Comparison of ENCODE assay signal across 8 cellular contexts in the genomic region with DNA sequence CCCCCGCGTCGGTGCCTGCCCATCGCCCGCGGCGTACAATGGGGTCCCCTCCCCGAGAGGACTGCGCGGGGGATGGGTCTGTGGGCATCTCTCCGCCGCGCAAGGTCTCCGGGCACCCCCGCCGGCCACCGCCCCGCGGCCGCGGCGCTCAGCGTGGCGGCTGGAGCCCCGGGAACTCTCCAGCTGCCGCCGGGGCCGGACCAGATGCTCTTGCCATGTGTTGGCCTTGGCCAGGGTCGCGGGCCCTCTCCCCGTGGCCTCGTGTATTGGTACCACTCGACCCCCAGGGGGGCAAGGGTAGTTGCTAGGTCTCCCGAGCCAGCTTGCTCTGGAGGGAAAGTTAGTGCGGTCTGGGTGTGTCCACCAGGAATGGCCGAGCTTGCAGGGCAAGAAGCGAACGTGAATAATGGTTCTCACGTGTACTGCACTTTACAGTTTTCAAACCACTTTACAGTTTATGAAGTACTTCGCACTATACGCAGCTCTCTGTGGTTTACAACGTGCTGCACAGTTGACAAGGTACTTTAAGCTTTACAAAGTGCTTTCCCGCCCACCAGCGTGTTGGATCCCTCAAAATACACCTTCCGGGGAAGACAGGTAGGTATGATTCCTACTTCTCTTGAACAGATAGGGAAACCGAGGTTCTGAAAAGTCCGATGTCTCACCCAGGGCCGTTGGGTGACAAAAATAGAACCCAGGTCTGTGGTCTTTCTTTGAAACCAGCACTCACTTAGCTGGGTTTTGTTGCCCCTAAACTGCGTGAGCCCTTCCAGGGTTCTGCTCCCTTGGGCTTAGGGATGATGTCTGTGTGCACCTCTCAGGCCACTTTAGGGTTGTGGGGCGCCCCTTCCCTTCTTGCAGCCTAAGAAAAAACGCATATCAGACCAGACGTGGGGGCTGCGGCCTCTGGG. TPM values are rescaled to one million over a fixed set of nuclear protein-coding genes. Genes with fewer than 3 reads are reported as not detected.
DNase-seq lines count a peak whose midpoint lies in the region; ATAC-seq and TF ChIP-seq lines count a peak whose summit lies in the region.

No MANE protein-coding gene starts in this region.

- peaks cover 26% of the 10 kb centered on the region for H3K4me1 Mint-ChIP-seq in activated CD8-positive, alpha-beta memory T cell treated with anti-CD3 and anti-CD28 coated beads, Interleukin-2, amount 10 ng/mL, durations not matched to agents 7 days and 5 days
- peaks cover 14% of the 10 kb centered on the region for H3K4me1 Mint-ChIP-seq in WTC11
- H3K4me1 Mint-ChIP-seq in stimulated activated naive B cell treated with anti-CD40 and anti-IgM and Interleukin-4, amounts not matched to agents 10 μg/mL and 1 μg/mL and 100 μg/mL, for 72 hours: peaks cover 14 to 15% of the 10 kb centered on the region in 2 donors

- H3K27ac Mint-ChIP-seq in activated CD8-positive, alpha-beta memory T cell treated with anti-CD3 and anti-CD28 coated beads, Interleukin-2, amount 10 ng/mL, durations not matched to agents 7 days and 5 days: no peak overlapping the region
- no peak overlapping the region for H3K27ac Mint-ChIP-seq in WTC11
- no peak overlapping the region for H3K27ac Mint-ChIP-seq in stimulated activated naive B cell treated with anti-CD40 and anti-IgM and Interleukin-4, amounts not matched to agents 10 μg/mL and 1 μg/mL and 100 μg/mL, for 72 hours

- peak overlapping the region; percentile 37 for H3K4me3 Mint-ChIP-seq in activated CD8-positive, alpha-beta memory T cell treated with anti-CD3 and anti-CD28 coated beads, Interleukin-2, amount 10 ng/mL, durations not matched to agents 7 days and 5 days
- peak overlapping the region; percentile 68 for H3K4me3 Mint-ChIP-seq in WTC11
- H3K4me3 Mint-ChIP-seq in stimulated activated naive B cell treated with anti-CD40 and anti-IgM and Interleukin-4, amounts not matched to agents 10 μg/mL and 1 μg/mL and 100 μg/mL, for 72 hours: peak overlapping the region in 1 of 2 donors; percentile 59

- peaks cover 65% of the 10 kb centered on the region for H3K27me3 Mint-ChIP-seq in activated CD8-positive, alpha-beta memory T cell treated with anti-CD3 and anti-CD28 coated beads, Interleukin-2, amount 10 ng/mL, durations not matched to agents 7 days and 5 days
- peaks cover 29% of the 10 kb centered on the region for H3K27me3 Mint-ChIP-seq in WTC11 (ENCODE audit: low read depth)
- peaks cover 72 to 82% of the 10 kb centered on the region in 2 donors for H3K27me3 Mint-ChIP-seq in stimulated activated naive B cell treated with anti-CD40 and anti-IgM and Interleukin-4, amounts not matched to agents 10 μg/mL and 1 μg/mL and 100 μg/mL, for 72 hours

- CTCF ChIA-PET in activated CD8-positive, alpha-beta memory T cell treated with anti-CD3 and anti-CD28 coated beads, Interleukin-2, amount 10 ng/mL, durations not matched to agents 7 days and 5 days (lab: Charles Lee): interaction anchor here (1.3 to 1.6 kb wide), 2 partner anchors 9 to 177 kb away, joined by 4 read pairs; no protein-coding TSS in a partner anchor
- CTCF ChIA-PET in WTC11 (lab: Charles Lee): interaction anchor here (0.9 to 1.2 kb wide), 3 partner anchors 11 to 252 kb away, joined by 3 to 5 read pairs (median 3); no protein-coding TSS in a partner anchor

- H3K9me3 Mint-ChIP-seq in activated CD8-positive, alpha-beta memory T cell treated with anti-CD3 and anti-CD28 coated beads, Interleukin-2, amount 10 ng/mL, durations not matched to agents 7 days and 5 days (ENCODE audit: low read depth): no peaks in the 10 kb centered on the region
- no peaks in the 10 kb centered on the region for H3K9me3 Mint-ChIP-seq in WTC11
- H3K9me3 Mint-ChIP-seq in stimulated activated naive B cell treated with anti-CD40 and anti-IgM and Interleukin-4, amounts not matched to agents 10 μg/mL and 1 μg/mL and 100 μg/mL, for 72 hours: no peaks in the 10 kb centered on the region

- POLR2A ChIA-PET in WTC11 (lab: Charles Lee): no interaction called here

- H3K4me3 ChIP-seq in iPS-11a (ENCODE audit: low read depth, low read length): peak overlapping the region; percentile 13

- ATAC-seq in activated CD8-positive, alpha-beta memory T cell treated with anti-CD3 and anti-CD28 coated beads, Interleukin-2, amount 10 ng/mL, durations not matched to agents 7 days and 5 days: no peak
- ATAC-seq in WTC11 (no peak), HG03280 (IDR thresholded peaks at IDR 0.05; ENCODE audit: unreplicated experiment) (no peak)
- peak; percentile 11 to 27 for ATAC-seq in stimulated activated naive B cell treated with anti-CD40 and anti-IgM and Interleukin-4, amounts not matched to agents 10 μg/mL and 1 μg/mL and 100 μg/mL, for 72 hours (replicated peaks)

- no peaks in the 10 kb centered on the region for H3K36me3 Mint-ChIP-seq in activated CD8-positive, alpha-beta memory T cell treated with anti-CD3 and anti-CD28 coated beads, Interleukin-2, amount 10 ng/mL, durations not matched to agents 7 days and 5 days
- H3K36me3 Mint-ChIP-seq in WTC11: no peaks in the 10 kb centered on the region
- no peaks in the 10 kb centered on the region for H3K36me3 Mint-ChIP-seq in stimulated activated naive B cell treated with anti-CD40 and anti-IgM and Interleukin-4, amounts not matched to agents 10 μg/mL and 1 μg/mL and 100 μg/mL, for 72 hours

- DNase-seq in activated CD8-positive, alpha-beta memory T cell treated with anti-CD3 and anti-CD28 coated beads, Interleukin-2, amount 10 ng/mL, durations not matched to agents 7 days and 5 days: peak; percentile 43
- no peak for DNase-seq in activated CD8-positive, alpha-beta memory T cell treated with anti-CD3 and anti-CD28 coated beads, Interleukin-2, amount 50 U/mL, for 48 hours
- DNase-seq in WTC11 (ENCODE audit: low spot score): peak; percentile 30
- DNase-seq in stimulated activated naive B cell treated with anti-CD40 and anti-IgM and Interleukin-4, amounts not matched to agents 10 μg/mL and 1 μg/mL and 100 μg/mL, for 72 hours: no peak
- DNase-seq in NCI-H1105 (lab: John Stamatoyannopoulos, UW): no peak
- DNase-seq in midbrain (lab: John Stamatoyannopoulos, UW): no peak

- TF ChIP-seq CTCF in WTC11 (IDR thresholded peaks at IDR 0.05): no peak

TF ChIP-seq in WTC11, 78 proteins besides CTCF, POLR2A, EP300 and RAD21 (continues in another document):
- TF ChIP-seq ZNF671 (CRISPR knock-in tag; IDR thresholded peaks at IDR 0.05) (no peak), HMGA2 (CRISPR knock-in tag; IDR thresholded peaks at IDR 0.05) (no peak), E2F1 (CRISPR knock-in tag; IDR thresholded peaks at IDR 0.05) (no peak), ZBTB43 (CRISPR knock-in tag; IDR thresholded peaks at IDR 0.05) (no peak), CREB1 (CRISPR knock-in tag; IDR thresholded peaks at IDR 0.05) (no peak), RORB (CRISPR knock-in tag; IDR thresholded peaks at IDR 0.05) (no peak), JUN (CRISPR knock-in tag; IDR thresholded peaks at IDR 0.05) (no peak), ZNF219 (CRISPR knock-in tag; IDR thresholded peaks at IDR 0.05; ENCODE audit: borderline replicate concordance) (no peak)
- TF ChIP-seq, protein P1, sequence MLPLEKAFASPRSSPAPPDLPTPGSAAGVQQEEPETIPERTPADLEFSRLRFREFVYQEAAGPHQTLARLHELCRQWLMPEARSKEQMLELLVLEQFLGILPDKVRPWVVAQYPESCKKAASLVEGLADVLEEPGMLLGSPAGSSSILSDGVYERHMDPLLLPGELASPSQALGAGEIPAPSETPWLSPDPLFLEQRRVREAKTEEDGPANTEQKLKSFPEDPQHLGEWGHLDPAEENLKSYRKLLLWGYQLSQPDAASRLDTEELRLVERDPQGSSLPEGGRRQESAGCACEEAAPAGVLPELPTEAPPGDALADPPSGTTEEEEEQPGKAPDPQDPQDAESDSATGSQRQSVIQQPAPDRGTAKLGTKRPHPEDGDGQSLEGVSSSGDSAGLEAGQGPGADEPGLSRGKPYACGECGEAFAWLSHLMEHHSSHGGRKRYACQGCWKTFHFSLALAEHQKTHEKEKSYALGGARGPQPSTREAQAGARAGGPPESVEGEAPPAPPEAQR (CRISPR knock-in tag; IDR thresholded peaks at IDR 0.05): no peak

RNA-seq across cellular contexts. Expression of gene EPHB2, which starts 1.2 kb away (rescaled TPM):
- total RNA-seq in activated CD8-positive, alpha-beta memory T cell treated with anti-CD3 and anti-CD28 coated beads, Interleukin-2, amount 10 ng/mL, durations not matched to agents 7 days and 5 days: under 1 TPM; 0.09 TPM
- 12.0 to 18.5 TPM (median 13.1 TPM) in 3 replicates for total RNA-seq in WTC11 (2021)

RNA-seq across cellular contexts. Expression of gene C1QB, which starts 58.8 kb away (rescaled TPM):
- not detected for total RNA-seq in activated CD8-positive, alpha-beta memory T cell treated with anti-CD3 and anti-CD28 coated beads, Interleukin-2, amount 10 ng/mL, durations not matched to agents 7 days and 5 days
- total RNA-seq in WTC11 (2021): 0.61 to 1.1 TPM (median 0.62 TPM) in 3 replicates

Comparison
In these comparisons a context has a peak if more than half of its experiments do, and no peak if none do; other contexts are left out.
1. DNase-seq: peak in activated CD8-positive, alpha-beta memory T cell treated with anti-CD3 and anti-CD28 coated beads, Interleukin-2, amount 10 ng/mL, durations not matched to agents 7 days and 5 days (single experiment) and WTC11 (single experiment); none in activated CD8-positive, alpha-beta memory T cell treated with anti-CD3 and anti-CD28 coated beads, Interleukin-2, amount 50 U/mL, for 48 hours (single experiment), stimulated activated naive B cell treated with anti-CD40 and anti-IgM and Interleukin-4, amounts not matched to agents 10 μg/mL and 1 μg/mL and 100 μg/mL, for 72 hours (single experiment), NCI-H1105 (single experiment) and midbrain (single experiment).
2. ATAC-seq: peak in stimulated activated naive B cell treated with anti-CD40 and anti-IgM and Interleukin-4, amounts not matched to agents 10 μg/mL and 1 μg/mL and 100 μg/mL, for 72 hours (2 of 2); none in activated CD8-positive, alpha-beta memory T cell treated with anti-CD3 and anti-CD28 coated beads, Interleukin-2, amount 10 ng/mL, durations not matched to agents 7 days and 5 days (single experiment), WTC11 (single experiment) and HG03280 (single experiment).
3. RNA of gene EPHB2, which starts 1.2 kb away (total RNA-seq): 12.0 to 18.5 TPM in WTC11; 0.09 TPM in activated CD8-positive, alpha-beta memory T cell treated with anti-CD3 and anti-CD28 coated beads, Interleukin-2, amount 10 ng/mL, durations not matched to agents 7 days and 5 days; every median in the first group is over 10 times any median in the second.